ENCODE assay signal across 8 cellular contexts in genomic region chr9:24459898-24460297, GRCh38.
"Had no signal": no experiment of that assay in that cellular context is flagged by ENCODE, and none has a peak within 500 bp of the region (broad histone marks: within the 10 kb centered on the region; RNA-seq: fewer than 3 reads in every experiment).

No MANE protein-coding gene starts in this region.

- ATAC-seq: GM12878 had no signal

- H3K4me3 ChIP-seq: GM12878 had no signal

- DNase-seq: GDM1, GF-D8 had no signal

- FAIRE-seq: G401.6, GM12878, GM12891, GM12892, GM18507, GM19239 had no signal
